In the genomic region with DNA sequence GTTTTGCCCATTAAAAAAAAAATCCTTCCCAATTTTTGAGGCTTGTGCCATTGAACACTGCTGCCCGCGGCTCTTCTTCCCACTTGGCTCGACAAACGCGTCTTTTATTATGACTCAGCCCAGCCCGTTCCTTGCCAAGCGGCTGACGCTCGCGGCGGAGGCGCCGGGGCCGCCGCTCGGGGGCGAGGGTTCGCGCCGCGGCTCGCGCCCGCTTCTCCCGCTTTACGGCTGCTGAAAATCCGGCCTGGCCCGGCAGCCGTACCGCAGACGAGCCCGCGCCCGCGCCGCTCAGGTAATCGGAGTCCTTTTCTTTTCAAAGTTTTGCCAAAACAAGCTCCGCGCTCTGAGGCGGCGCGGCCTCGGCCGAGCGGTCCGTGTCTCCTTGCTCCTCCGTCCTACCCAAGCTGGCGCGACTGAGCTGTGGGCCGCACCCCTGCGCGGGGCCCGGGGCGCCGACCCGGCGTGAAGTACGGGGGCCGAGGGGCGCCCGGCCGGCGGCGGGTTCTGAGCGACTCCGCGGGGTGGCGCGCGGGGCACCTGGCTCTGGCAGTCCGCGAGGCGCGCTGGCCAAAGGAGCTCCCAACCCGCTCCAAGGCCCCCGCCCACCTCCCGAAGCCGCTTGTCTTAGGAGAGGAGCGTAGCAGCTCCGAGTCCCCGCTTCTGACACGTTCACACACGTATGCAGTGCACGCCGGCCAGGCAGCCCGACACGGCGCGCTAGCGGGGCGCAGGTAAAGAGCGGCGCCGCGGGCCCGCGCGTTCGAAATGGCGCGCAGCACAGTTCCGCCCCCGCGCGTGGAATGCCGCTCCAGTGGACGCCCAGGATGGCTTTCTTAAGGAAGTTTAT, we compare ENCODE assay signal across 8 cellular contexts.
DNase-seq lines count a peak whose midpoint lies in the region; ATAC-seq and TF ChIP-seq lines count a peak whose summit lies in the region.

No MANE protein-coding gene starts in this region.

- no peaks in the 10 kb centered on the region for H3K27me3 ChIP-seq in layer of hippocampus (ENCODE audit: control insufficient read depth, insufficient read depth, low read length)

- peak; percentile 50 for TF ChIP-seq CTCF in 22Rv1 (IDR thresholded peaks at IDR 0.05)
- peak; percentile 54 for TF ChIP-seq CTCF in VCaP (conservative IDR thresholded peaks at IDR 0.05)
- no peak for TF ChIP-seq CTCF in coronary artery (IDR thresholded peaks at IDR 0.05)

- peak overlapping the region; percentile 94 for H3K4me3 ChIP-seq in coronary artery

- ATAC-seq in GM18508 (IDR thresholded peaks at IDR 0.05; ENCODE audit: insufficient read depth, unreplicated experiment), result peak; percentile 42
- ATAC-seq in HG03045 (IDR thresholded peaks at IDR 0.05; ENCODE audit: unreplicated experiment), result peak; percentile 58

- DNase-seq in NCI-H2029 treated with DMSO at 0.1 percent for 48 hours (lab: John Stamatoyannopoulos, UW) (peak; percentile 81), coronary artery (ENCODE audit: low spot score) (peak; percentile 92)
- DNase-seq in stimulated activated CD4-positive, alpha-beta T cell treated with anti-CD3 and anti-CD28 coated beads, Interleukin-15, amount 100 ng/mL, for 48 hours (ENCODE audit: low read depth in 2 of 2), result peak; percentile 36 to 48

- H3K27ac ChIP-seq in 22Rv1, result peak overlapping the region; percentile 100
- peak overlapping the region; percentile 98 for H3K27ac ChIP-seq in VCaP
- peak overlapping the region; percentile 97 to 99 for H3K27ac ChIP-seq in coronary artery
- H3K27ac ChIP-seq in layer of hippocampus (ENCODE audit: low read depth, low read length), result peak overlapping the region; percentile 85

Comparison
In these comparisons a context has a peak if more than half of its experiments do, and no peak if none do; other contexts are left out.
1. Peak in every context shown above with its lines: DNase-seq, ATAC-seq, H3K4me3 ChIP-seq and H3K27ac ChIP-seq.
2. DNase-seq: peak in every context shown above with its lines; median percentile 92 in coronary artery; 81 in NCI-H2029 treated with DMSO at 0.1 percent for 48 hours; 42 in stimulated activated CD4-positive, alpha-beta T cell treated with anti-CD3 and anti-CD28 coated beads, Interleukin-15, amount 100 ng/mL, for 48 hours.